ENCODE assay signal across 11 cellular contexts in the genomic region with DNA sequence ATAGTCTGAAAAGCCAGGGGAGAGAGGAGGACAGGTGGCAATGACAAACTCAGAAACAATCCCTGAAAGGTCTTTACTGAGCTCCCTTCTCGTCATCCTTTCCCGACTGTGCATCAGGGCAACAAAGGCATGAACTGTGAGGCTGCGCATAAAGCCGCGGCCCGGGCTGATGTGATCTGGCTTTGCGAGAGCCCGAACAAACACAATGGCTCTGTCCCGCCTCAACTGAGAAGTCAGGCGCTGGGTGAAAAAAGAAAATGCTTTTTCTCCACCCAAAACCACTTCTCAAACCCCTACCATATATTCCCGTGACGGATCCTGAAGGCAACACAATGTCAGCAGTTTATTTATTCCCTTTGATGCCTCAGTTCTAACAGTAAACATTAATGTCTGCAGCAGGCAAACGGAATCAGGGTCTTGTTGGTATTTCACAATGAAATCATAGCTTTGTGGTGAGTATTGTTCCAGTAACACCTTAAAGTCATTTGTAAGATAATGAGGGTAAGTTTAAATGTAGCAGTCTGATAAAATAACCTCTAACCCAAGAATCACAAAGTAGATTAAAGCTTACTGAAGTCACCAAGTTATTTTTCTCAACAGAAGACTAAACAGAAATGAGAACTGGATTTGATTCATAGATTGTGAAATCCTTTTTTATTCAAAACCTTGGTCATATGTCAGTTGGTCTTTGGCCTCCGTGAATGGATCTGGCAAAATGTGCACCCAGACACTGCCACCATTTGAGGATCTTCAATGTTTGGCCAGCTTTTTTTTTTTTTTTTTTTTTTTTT.
DNase-seq lines count a peak whose midpoint lies in the region; TF ChIP-seq lines count a peak whose summit lies in the region.
"Had no signal": no experiment of that assay in that cellular context is flagged by ENCODE, and none has a peak within 500 bp of the region (broad histone marks: within the 10 kb centered on the region; RNA-seq: fewer than 3 reads in every experiment).

No MANE protein-coding gene starts in this region.

- intact Hi-C loops in esophagus squamous epithelium (cut with DNase I), result no loop called here
- intact Hi-C loops in uterus (cut with DNase I; ENCODE audit: low total_unique reads), result no loop called here
- intact Hi-C loops in ovary (cut with DNase I), result loop anchor here in 1 of 4 donors (10.0 kb wide), 1 partner anchor 48 kb away; no protein-coding TSS in a partner anchor

- no peak overlapping the region for H3K4me3 ChIP-seq in esophagus squamous epithelium
- no peak overlapping the region for H3K4me3 ChIP-seq in mucosa of stomach (ENCODE audit: low read length)
- no peak overlapping the region for H3K4me3 ChIP-seq in uterus
- H3K4me3 ChIP-seq in ovary, result no peak overlapping the region

- no peak for TF ChIP-seq EP300 in ovary (IDR thresholded peaks at IDR 0.05)

- peak; percentile 22 for DNase-seq in NCI-H345 (lab: John Stamatoyannopoulos, UW)
- DNase-seq in NCI-H345 treated with DMSO at 0.1 percent for 48 hours (lab: John Stamatoyannopoulos, UW; ENCODE audit: unreplicated experiment), result no peak
- DNase-seq in esophagus squamous epithelium (lab: John Stamatoyannopoulos, UW), result no peak
- DNase-seq in uterus, result peak; percentile 36 to 40
- DNase-seq in DMS53 treated with DMSO at 0.1 percent for 48 hours (lab: John Stamatoyannopoulos, UW; ENCODE audit: unreplicated experiment), result no peak
- no peak for DNase-seq in ovary
- DNase-seq in OCI-M1 (lab: John Stamatoyannopoulos, UW), result no peak
- DNase-seq: ACHN; activated naive CD8-positive, alpha-beta T cell treated with anti-CD3 and anti-CD28 coated beads, Interleukin-2, amount 50 U/mL, for 24 hours; T-cell had no signal

- no peaks in the 10 kb centered on the region for H3K27me3 ChIP-seq in esophagus squamous epithelium
- no peaks in the 10 kb centered on the region for H3K27me3 ChIP-seq in mucosa of stomach (ENCODE audit: control insufficient read depth, insufficient read depth, low read length)
- no peaks in the 10 kb centered on the region for H3K27me3 ChIP-seq in uterus
- H3K27me3 ChIP-seq in ovary, result no peaks in the 10 kb centered on the region

- TF ChIP-seq CTCF in esophagus squamous epithelium (IDR thresholded peaks at IDR 0.05), result no peak
- TF ChIP-seq CTCF in uterus (IDR thresholded peaks at IDR 0.05), result no peak
- TF ChIP-seq CTCF in ovary (IDR thresholded peaks at IDR 0.05), result no peak

- H3K9me3 ChIP-seq in esophagus squamous epithelium (no peaks in the 10 kb centered on the region), mucosa of stomach (ENCODE audit: control insufficient read depth, low read length) (no peaks in the 10 kb centered on the region), uterus (no peaks in the 10 kb centered on the region), ovary (no peaks in the 10 kb centered on the region)

- H3K36me3 ChIP-seq in esophagus squamous epithelium (no peaks in the 10 kb centered on the region), mucosa of stomach (ENCODE audit: control insufficient read depth, insufficient read depth, low read length) (no peaks in the 10 kb centered on the region), uterus (no peaks in the 10 kb centered on the region), ovary (no peaks in the 10 kb centered on the region)

- peaks cover 0 to 63% (median 42%) of the 10 kb centered on the region in 3 donors for H3K4me1 ChIP-seq in esophagus squamous epithelium
- peaks cover 27% of the 10 kb centered on the region for H3K4me1 ChIP-seq in mucosa of stomach (ENCODE audit: control insufficient read depth, insufficient read depth, low read length)
- H3K4me1 ChIP-seq in uterus, result peaks cover 4 to 12% of the 10 kb centered on the region in 2 donors
- H3K4me1 ChIP-seq in ovary (ENCODE audit: insufficient read depth), result peaks cover 23% of the 10 kb centered on the region

- peak overlapping the region; percentile 51 for H3K9ac ChIP-seq in mucosa of stomach (ENCODE audit: low read length)

- no peak for TF ChIP-seq POLR2A in esophagus squamous epithelium (IDR thresholded peaks at IDR 0.05)
- TF ChIP-seq POLR2A in uterus (IDR thresholded peaks at IDR 0.05), result no peak
- no peak for TF ChIP-seq POLR2A in ovary (IDR thresholded peaks at IDR 0.05)

- H3K27ac ChIP-seq in esophagus squamous epithelium (peak overlapping the region in 3 of 4 donors; percentile 45 to 54 (median 49)), uterus (peak overlapping the region; percentile 87 to 92), ovary (peak overlapping the region in 1 of 2 donors; percentile 11)

- WGBS in esophagus squamous epithelium, 2 donors, result 67 to 72% methylated on average over 14 of the region's 14 CpGs
- WGBS in ovary, 3 donors, result 81 to 87% (median 86%) methylated on average over 14 of the region's 14 CpGs

Comparison
In these comparisons a context has a peak if more than half of its experiments do, and no peak if none do; other contexts are left out.
1. DNase-seq: peak in NCI-H345 (single experiment) and uterus (2 of 2); none in NCI-H345 treated with DMSO at 0.1 percent for 48 hours (single experiment), esophagus squamous epithelium (single experiment), DMS53 treated with DMSO at 0.1 percent for 48 hours (single experiment), ovary (0 of 5) and OCI-M1 (single experiment).